Comparison of ENCODE assay signal across 27 cellular contexts in genomic region chr14:71812693-71813092, GRCh38.
DNase-seq lines count a peak whose midpoint lies in the region; ATAC-seq, FAIRE-seq and TF ChIP-seq lines count a peak whose summit lies in the region.
"Had no signal": no experiment of that assay in that cellular context is flagged by ENCODE, and none has a peak within 500 bp of the region (broad histone marks: within the 10 kb centered on the region; RNA-seq: fewer than 3 reads in every experiment).

No MANE protein-coding gene starts in this region.

- no peak overlapping the region for H3K23ac ChIP-seq in H1 (ENCODE audit: insufficient read length)
- H3K23ac ChIP-seq in neuronal stem cell (ENCODE audit: low read depth, low read length, poor library complexity): no peak overlapping the region

- H3K4me3 ChIP-seq in HepG2 (replicated peaks in 1 of 3; ENCODE audit: insufficient read depth in 1 of 3, low read depth in 2 of 3, low read length in 3 of 3) (no peak overlapping the region), right lobe of liver (no peak overlapping the region), H1 (ENCODE audit: extremely low read depth in 1 of 4, insufficient read depth in 2 of 4, low read depth in 3 of 4, low read length in 4 of 4) (no peak overlapping the region), neuronal stem cell (ENCODE audit: low read length in 2 of 2) (no peak overlapping the region)
- no peak overlapping the region for H3K4me3 ChIP-seq in BLaER1 treated with 17β-estradiol and CSF1 and Interleukin-3, amounts not matched to agents 10 nM and 100 nM
- H3K4me3 ChIP-seq: GM12878 had no signal

- 0 out of 2 replicates have a peak overlapping the region, but pooled peaks have one; percentile 50 for H2BK12ac ChIP-seq in H1 (ENCODE audit: low read depth, low read length)
- H2BK12ac ChIP-seq in neuronal stem cell (ENCODE audit: low read length): no peak overlapping the region

- TF ChIP-seq EP300 in HepG2 (IDR thresholded peaks at IDR 0.05; ENCODE audit: low read depth in 2 of 2, low read length in 2 of 2) (no peak), HepG2 (CRISPR knock-in tag; IDR thresholded peaks at IDR 0.05; ENCODE audit: borderline replicate concordance) (no peak), H1 (IDR thresholded peaks at IDR 0.05; ENCODE audit: borderline replicate concordance in 1 of 2, low read depth in 2 of 2, low read length in 2 of 2) (no peak)

- no peaks in the 10 kb centered on the region for H3K4me1 ChIP-seq in HepG2 (ENCODE audit: insufficient read depth, low read length)
- no peaks in the 10 kb centered on the region for H3K4me1 ChIP-seq in right lobe of liver
- H3K4me1 ChIP-seq in BLaER1 treated with 17β-estradiol and CSF1 and Interleukin-3, amounts not matched to agents 10 nM and 100 nM: peaks cover 0 to 12% (median 0%) of the 10 kb centered on the region in 10 experiments; a peak in 7 of 20 replicates
- H3K4me1 ChIP-seq in H1 (replicated peaks in 1 of 4; ENCODE audit: control insufficient read depth in 3 of 4, insufficient read depth in 4 of 4, low read length in 3 of 4): peaks cover 0 to 7% (median 0%) of the 10 kb centered on the region in 4 experiments; a peak in 2 of 7 replicates
- H3K4me1 ChIP-seq in neuronal stem cell (ENCODE audit: control insufficient read depth in 2 of 2, insufficient read depth in 1 of 2, low read depth in 1 of 2, low read length in 2 of 2): peaks cover 0 to 3% of the 10 kb centered on the region in 2 donors
- H3K4me1 ChIP-seq: BE2C had no signal

- POLR2A ChIA-PET in HepG2 (lab: Yijun Ruan, JAX): no interaction called here
- POLR2A ChIA-PET in H1 (lab: Charles Lee; ENCODE audit: partially characterized antibody): no interaction called here

- no peak for TF ChIP-seq RAD21 in HepG2 (CRISPR knock-in tag; IDR thresholded peaks at IDR 0.05)
- TF ChIP-seq RAD21 in H1 (IDR thresholded peaks at IDR 0.05 in 1 of 2, conservative IDR thresholded peaks at IDR 0.05 in 1 of 2; ENCODE audit: low read depth in 2 of 2, low read length in 2 of 2): no peak

- WGBS in HepG2 (ENCODE audit: low lambda C conversion rate): no CpG with 5 or more reads among the region's 4 CpGs
- 69% methylated on average over 3 of the region's 4 CpGs for WGBS in right lobe of liver (ENCODE audit: insufficient coverage, low coverage, low lambda C conversion rate, missing lambda C conversion rate)
- 83% methylated on average over 4 of the region's 4 CpGs; no CpG with 5 or more reads in 1 of the 2 experiments for WGBS in H1 (ENCODE audit: extremely low coverage in 1 of 2, insufficient coverage in 1 of 2, insufficient read length in 1 of 2, insufficient replicate concordance in 2 of 2, low coverage in 1 of 2, low lambda C conversion rate in 2 of 2, missing lambda C conversion rate in 1 of 2), 2 experiments
- WGBS in neuronal stem cell (ENCODE audit: extremely low coverage in 2 of 2, insufficient read length in 2 of 2, insufficient replicate concordance in 1 of 2), 2 donors: no CpG with 5 or more reads among the region's 4 CpGs

- no peak for FAIRE-seq in HepG2 (lab: Jason Lieb, UNC)
- FAIRE-seq in H1 (lab: Jason Lieb, UNC): no peak
- FAIRE-seq: A204.1, GM12878, GM12892, GM18507 had no signal

- no peak overlapping the region for H2BK120ac ChIP-seq in H1 (replicated peaks; ENCODE audit: low read depth, low read length)
- H2BK120ac ChIP-seq in neuronal stem cell (ENCODE audit: low read depth, low read length): peak overlapping the region; percentile 17

- no peak for DNase-seq in HepG2 (ENCODE audit: low spot score)
- no peak for DNase-seq in right lobe of liver
- DNase-seq in H1 (ENCODE audit: low read depth in 1 of 2, low spot score in 2 of 2): no peak
- no peak for DNase-seq in neuronal stem cell (ENCODE audit: low spot score)
- no peak for DNase-seq in NCI-H2107 (lab: John Stamatoyannopoulos, UW)
- DNase-seq in stimulated activated CD4-positive, alpha-beta T cell treated with anti-CD3 and anti-CD28 coated beads, Interleukin-4, amount 100 ng/mL, for 1 hour: no peak
- DNase-seq: 8988T; ACHN; BE2C; C1 segment of cervical spinal cord; CD4-positive, alpha-beta memory T cell; CD4-positive, CD25-positive, alpha-beta regulatory T cell; CD8-positive, alpha-beta memory T cell; COR-L47; DMS 273 treated with DMSO at 0.1 percent for 48 hours; DMS153; DMS53; DMS79; DND-41; EL; GDM1 had no signal

- H3K56ac ChIP-seq in H1 (replicated peaks; ENCODE audit: insufficient read length, low read depth, low read length): peak overlapping the region; percentile 37

- H3K79me2 ChIP-seq in HepG2 (ENCODE audit: insufficient read depth, low read length) (no peaks in the 10 kb centered on the region), H1 (ENCODE audit: control insufficient read depth in 1 of 2, insufficient read depth in 2 of 2, low read length in 2 of 2) (no peaks in the 10 kb centered on the region)

- peaks cover 0 to 1% of the 10 kb centered on the region in 2 experiments; a peak in 2 of 5 replicates for H3K27me3 ChIP-seq in HepG2 (ENCODE audit: control insufficient read depth in 1 of 2, insufficient read depth in 2 of 2, low read length in 2 of 2)
- no peaks in the 10 kb centered on the region for H3K27me3 ChIP-seq in right lobe of liver
- H3K27me3 ChIP-seq in BLaER1 treated with 17β-estradiol and CSF1 and Interleukin-3, amounts not matched to agents 10 nM and 100 nM: no peaks in the 10 kb centered on the region
- H3K27me3 ChIP-seq in H1 (replicated peaks in 1 of 4; ENCODE audit: control insufficient read depth in 3 of 4, extremely low read depth in 1 of 4, insufficient read depth in 3 of 4, low read length in 3 of 4): no peaks in the 10 kb centered on the region
- no peaks in the 10 kb centered on the region for H3K27me3 ChIP-seq in neuronal stem cell (ENCODE audit: control insufficient read depth in 3 of 3, insufficient read depth in 3 of 3, low read depth in 1 of 3, low read length in 3 of 3)

- ATAC-seq in HepG2: no peak
- ATAC-seq in right lobe of liver: no peak
- no peak for ATAC-seq in GM21576 (IDR thresholded peaks at IDR 0.05; ENCODE audit: unreplicated experiment)
- ATAC-seq: GM12878 had no signal

- no peak overlapping the region for H4K5ac ChIP-seq in H1 (ENCODE audit: insufficient read length, low read depth, low read length)

- in situ Hi-C loops in HepG2 (cut with HindIII; ENCODE audit: extremely low pct_ligation_motif_present, low pct_unique_long_range_greater_than_20kb): no loop called here

- H3K4ac ChIP-seq in H1 (replicated peaks; ENCODE audit: insufficient read length, low read depth, low read length) (no peak overlapping the region), neuronal stem cell (ENCODE audit: low read length) (no peak overlapping the region)

- H4K8ac ChIP-seq in H1 (ENCODE audit: extremely low read depth, insufficient read depth, low read length): no peak overlapping the region
- H4K8ac ChIP-seq in neuronal stem cell (ENCODE audit: low read depth, low read length): no peak overlapping the region

- peak overlapping the region; percentile 25 for H4K91ac ChIP-seq in H1 (replicated peaks; ENCODE audit: insufficient read length, low read length)
- H4K91ac ChIP-seq in neuronal stem cell (ENCODE audit: low read depth, low read length, poor library complexity): no peak overlapping the region

- H2AFZ ChIP-seq in HepG2 (ENCODE audit: low read length) (no peak overlapping the region), H1 (ENCODE audit: low read length) (no peak overlapping the region), neuronal stem cell (ENCODE audit: low read length) (no peak overlapping the region)

- H3K18ac ChIP-seq in H1 (ENCODE audit: extremely low read depth, low read length): no peak overlapping the region
- peak overlapping the region; percentile 3 for H3K18ac ChIP-seq in neuronal stem cell (ENCODE audit: low read length)

- H4K20me1 ChIP-seq in HepG2 (ENCODE audit: insufficient read depth, low read length): no peaks in the 10 kb centered on the region
- no peaks in the 10 kb centered on the region for H4K20me1 ChIP-seq in BLaER1 treated with 17β-estradiol and CSF1 and Interleukin-3, amounts not matched to agents 10 nM and 100 nM
- H4K20me1 ChIP-seq in H1 (replicated peaks in 1 of 2; ENCODE audit: control insufficient read depth in 1 of 2, insufficient read depth in 2 of 2, low read length in 2 of 2): no peaks in the 10 kb centered on the region

- peak overlapping the region; percentile 18; the same call in 1 of the 2 replicates for H2BK20ac ChIP-seq in H1 (ENCODE audit: low read length)

- H3K36me3 ChIP-seq in HepG2 (replicated peaks in 1 of 2; ENCODE audit: control insufficient read depth in 1 of 2, insufficient read depth in 2 of 2, low read length in 2 of 2) (no peaks in the 10 kb centered on the region), right lobe of liver (no peaks in the 10 kb centered on the region), H1 (ENCODE audit: control insufficient read depth in 2 of 4, insufficient read depth in 4 of 4, low read length in 3 of 4) (no peaks in the 10 kb centered on the region; a peak in 1 of 8 replicates), neuronal stem cell (replicated peaks in 1 of 2; ENCODE audit: control insufficient read depth in 2 of 2, insufficient read depth in 2 of 2, low read length in 2 of 2) (no peaks in the 10 kb centered on the region)
- no peaks in the 10 kb centered on the region for H3K36me3 ChIP-seq in BLaER1 treated with 17β-estradiol and CSF1 and Interleukin-3, amounts not matched to agents 10 nM and 100 nM
- H3K36me3 ChIP-seq: BE2C had no signal

- TF ChIP-seq CTCF in HepG2 (CRISPR knock-in tag; IDR thresholded peaks at IDR 0.05): no peak
- TF ChIP-seq CTCF in right lobe of liver (IDR thresholded peaks at IDR 0.05): no peak
- no peak for TF ChIP-seq CTCF in H1 (IDR thresholded peaks at IDR 0.05; ENCODE audit: control extremely low read depth in 1 of 3, insufficient read depth in 1 of 3, low read depth in 1 of 3, low read length in 3 of 3)

- CTCF ChIA-PET in HepG2 (lab: Yijun Ruan, JAX; ENCODE audit: low intra/inter-chr PET ratio, low total read pairs): no interaction called here
- CTCF ChIA-PET in H1 (lab: Charles Lee; ENCODE audit: partially characterized antibody): interaction anchor here (1.2 kb wide), 1 partner anchor 11 kb away, joined by 3 read pairs; no protein-coding TSS in a partner anchor

- H2AK5ac ChIP-seq in H1 (ENCODE audit: low read depth, low read length) (no peak overlapping the region), neuronal stem cell (ENCODE audit: low read depth, low read length) (peak overlapping the region; percentile 15)

- H3K9me3 ChIP-seq in HepG2 (ENCODE audit: low read length) (no peaks in the 10 kb centered on the region), right lobe of liver (no peaks in the 10 kb centered on the region), H1 (ENCODE audit: insufficient read depth in 2 of 2, low read depth in 1 of 2, low read length in 1 of 2) (no peaks in the 10 kb centered on the region), neuronal stem cell (replicated peaks in 1 of 2; ENCODE audit: control insufficient read depth in 2 of 2, insufficient read depth in 1 of 2, low read depth in 1 of 2, low read length in 2 of 2) (no peaks in the 10 kb centered on the region)
- peaks cover 0 to 12% (median 5%) of the 10 kb centered on the region in 11 experiments; a peak in 7 of 22 replicates for H3K9me3 ChIP-seq in BLaER1 treated with 17β-estradiol and CSF1 and Interleukin-3, amounts not matched to agents 10 nM and 100 nM (replicated peaks in 1 of 11)
- H3K9me3 ChIP-seq: BE2C had no signal

- no peaks in the 10 kb centered on the region for H3K79me1 ChIP-seq in H1 (ENCODE audit: low read depth, low read length)
- H3K79me1 ChIP-seq in neuronal stem cell (ENCODE audit: low read depth, low read length): no peaks in the 10 kb centered on the region

- intact Hi-C loops in HepG2 (cut with micrococcal nuclease; ENCODE audit: unreplicated experiment): no loop called here
- intact Hi-C loops in right lobe of liver (cut with DNase I): no loop called here

- H3K9ac ChIP-seq in HepG2 (ENCODE audit: insufficient read depth, low read depth, low read length): no peak overlapping the region
- no peak overlapping the region for H3K9ac ChIP-seq in BLaER1 treated with 17β-estradiol and CSF1 and Interleukin-3, amounts not matched to agents 10 nM and 100 nM
- H3K9ac ChIP-seq in H1 (replicated peaks in 1 of 4; ENCODE audit: extremely low read depth in 1 of 4, low read depth in 3 of 4, low read length in 3 of 4): no peak overlapping the region
- H3K9ac ChIP-seq in neuronal stem cell (ENCODE audit: low read depth, low read length, poor library complexity): no peak overlapping the region

- no peak for TF ChIP-seq POLR2A in HepG2 (IDR thresholded peaks at IDR 0.05; ENCODE audit: insufficient read depth in 1 of 2, low read depth in 2 of 2, low read length in 2 of 2)
- TF ChIP-seq POLR2A in right lobe of liver (IDR thresholded peaks at IDR 0.05): no peak
- no peak for TF ChIP-seq POLR2A in H1 (IDR thresholded peaks at IDR 0.05; ENCODE audit: control extremely low read depth in 1 of 2, low read depth in 2 of 2, low read length in 2 of 2)

- BruUV-seq in HepG2 (replicated peaks; lab: Mats Ljungman, UMichigan): no TSS peak

- H3K27ac ChIP-seq in HepG2 (ENCODE audit: extremely low read length, insufficient read depth, low read length) (no peak overlapping the region), right lobe of liver (no peak overlapping the region), H1 (ENCODE audit: low read depth, low read length) (no peak overlapping the region), neuronal stem cell (replicated peaks; ENCODE audit: low read length) (no peak overlapping the region)
- no peak overlapping the region for H3K27ac ChIP-seq in BLaER1 treated with 17β-estradiol and CSF1 and Interleukin-3, amounts not matched to agents 10 nM and 100 nM

- no peak overlapping the region for H2BK15ac ChIP-seq in H1 (ENCODE audit: low read length)
- no peak overlapping the region for H2BK15ac ChIP-seq in neuronal stem cell (ENCODE audit: low read length)

- H3K23me2 ChIP-seq in H1 (ENCODE audit: low read depth, low read length): peaks cover 1% of the 10 kb centered on the region; the same call in 1 of the 2 replicates

- H2BK5ac ChIP-seq in H1 (ENCODE audit: low read depth, low read length) (no peak overlapping the region), neuronal stem cell (ENCODE audit: low read length) (no peak overlapping the region)

- H3K14ac ChIP-seq in H1 (ENCODE audit: insufficient read length) (no peak overlapping the region), neuronal stem cell (ENCODE audit: low read length) (no peak overlapping the region)

- H3K4me2 ChIP-seq in HepG2 (ENCODE audit: low read depth, low read length): no peak overlapping the region
- H3K4me2 ChIP-seq in BLaER1 treated with 17β-estradiol and CSF1 and Interleukin-3, amounts not matched to agents 10 nM and 100 nM: peak overlapping the region in 6 of 11 experiments; percentile 15 to 46 (median 22); a peak in 7 of 22 replicates
- H3K4me2 ChIP-seq in H1 (ENCODE audit: insufficient read depth in 1 of 2, low read depth in 2 of 2, low read length in 2 of 2): no peak overlapping the region
- no peak overlapping the region for H3K4me2 ChIP-seq in neuronal stem cell (ENCODE audit: insufficient read depth, low read length, poor library complexity, severe bottlenecking)

Comparison
In these comparisons a context has a peak if more than half of its experiments do, and no peak if none do; other contexts are left out.
1. H3K4me2 ChIP-seq: peak in BLaER1 treated with 17β-estradiol and CSF1 and Interleukin-3, amounts not matched to agents 10 nM and 100 nM (6 of 11); none in HepG2 (single experiment), H1 (0 of 2) and neuronal stem cell (single experiment).